9 cellular contexts compared by ENCODE assay signal in genomic region chr22:31084811-31085492, GRCh38. TPM values are rescaled to one million over a fixed set of nuclear protein-coding genes. Genes with fewer than 3 reads are reported as not detected.
DNase-seq lines count a peak whose midpoint lies in the region; ATAC-seq and TF ChIP-seq lines count a peak whose summit lies in the region.
"Had no signal": no experiment of that assay in that cellular context is flagged by ENCODE, and none has a peak within 500 bp of the region (broad histone marks: within the 10 kb centered on the region; RNA-seq: fewer than 3 reads in every experiment).

No MANE protein-coding gene starts in this region.

- CTCF ChIA-PET in CD8-positive, alpha-beta memory T cell (lab: Charles Lee) = interaction anchor here (0.6 to 2.3 kb wide), 37 partner anchors 9 to 452 kb away, joined by 3 to 14 read pairs (median 4); partner anchors contain the start of genes LIMK2, MORC2, SELENOM and SLC35E4
- CTCF ChIA-PET in activated CD4-positive, alpha-beta T cell treated with anti-CD3 and anti-CD28 coated beads for 36 hours (lab: Charles Lee) = interaction anchor here (0.6 to 3.2 kb wide), 25 partner anchors 11 to 330 kb away, joined by 3 to 22 read pairs (median 4); partner anchors contain the start of genes LIMK2, MORC2, PIK3IP1 and RNF185

- H3K36me3 ChIP-seq in CD8-positive, alpha-beta memory T cell (ENCODE audit: insufficient read depth, low read length) = no peaks in the 10 kb centered on the region

- peaks cover 29 to 42% (median 31%) of the 10 kb centered on the region in 3 donors for H3K4me1 Mint-ChIP-seq in CD8-positive, alpha-beta memory T cell
- peaks cover 30% of the 10 kb centered on the region for H3K4me1 Mint-ChIP-seq in activated CD4-positive, alpha-beta T cell treated with anti-CD3 and anti-CD28 coated beads for 36 hours

- DNase-seq in CD8-positive, alpha-beta memory T cell = peak; percentile 81 to 89 (median 84)
- DNase-seq in Kasumi-1 (lab: John Stamatoyannopoulos, UW) (peak; percentile 77 to 80), choroid plexus epithelial cell (ENCODE audit: low read depth) (peak; percentile 88), left colon (peak; percentile 86 to 92), NCI-H187 treated with DMSO at 0.1 percent for 48 hours (lab: John Stamatoyannopoulos, UW) (no peak)
- peak; percentile 93 for DNase-seq in activated CD4-positive, alpha-beta T cell treated with anti-CD3 and anti-CD28 coated beads for 36 hours
- peak; percentile 90 to 93 for DNase-seq in stimulated activated CD4-positive, alpha-beta T cell treated with anti-CD3 and anti-CD28 coated beads, Interleukin-2, amount 100 ng/mL, for 24 hours

- peak overlapping the region; percentile 68 for H3K27ac ChIP-seq in CD8-positive, alpha-beta memory T cell (ENCODE audit: low read depth, low read length)

- no peaks in the 10 kb centered on the region for H3K27me3 ChIP-seq in CD8-positive, alpha-beta memory T cell (ENCODE audit: insufficient read depth, low read length, poor library complexity, severe bottlenecking)

- intact Hi-C loops in activated CD4-positive, alpha-beta T cell treated with anti-CD3 and anti-CD28 coated beads for 36 hours (cut with DNase I, micrococcal nuclease) = loop anchor here (1.0 to 10.0 kb wide), 18 partner anchors 22 to 1200 kb away; partner anchors contain the start of genes PES1 (in 2 of the 2), SELENOM (in 2 of the 2), SLC35E4 (in 2 of the 2) and TUG1 (in 2 of the 2)
- intact Hi-C loops in left colon (cut with DNase I, micrococcal nuclease) = loop anchor here in 1 of 2 donors (5.0 kb wide), 1 partner anchor 138 kb away; no protein-coding TSS in a partner anchor

- POLR2A ChIA-PET in CD8-positive, alpha-beta memory T cell (lab: Charles Lee) = interaction anchor here (0.5 to 1.9 kb wide), 8 partner anchors 22 to 450 kb away, joined by 3 to 11 read pairs (median 4); partner anchors contain the start of genes MORC2, PIK3IP1, SELENOM and SLC35E4
- POLR2A ChIA-PET in activated CD4-positive, alpha-beta T cell treated with anti-CD3 and anti-CD28 coated beads for 36 hours (lab: Charles Lee) = interaction anchor here (0.5 to 1.5 kb wide), 4 partner anchors 21 to 258 kb away, joined by 3 to 10 read pairs (median 4); partner anchors contain the start of genes MORC2 and TUG1

- peak; percentile 56 for ATAC-seq in GM21515 (IDR thresholded peaks at IDR 0.05; ENCODE audit: unreplicated experiment)
- peak; percentile 81 for ATAC-seq in activated CD4-positive, alpha-beta T cell treated with anti-CD3 and anti-CD28 coated beads for 36 hours
- peak; percentile 58 for ATAC-seq in left colon

- TF ChIP-seq CTCF in choroid plexus epithelial cell (conservative IDR thresholded peaks at IDR 0.05; ENCODE audit: low read depth, low read length) = peak; percentile 75

- peak overlapping the region; percentile 69 for H3K4me3 ChIP-seq in CD8-positive, alpha-beta memory T cell (ENCODE audit: low read length)
- peak overlapping the region; percentile 80 for H3K4me3 ChIP-seq in choroid plexus epithelial cell (ENCODE audit: low read depth, low read length)

- no peaks in the 10 kb centered on the region for H3K36me3 Mint-ChIP-seq in CD8-positive, alpha-beta memory T cell
- peaks cover 3% of the 10 kb centered on the region for H3K36me3 Mint-ChIP-seq in activated CD4-positive, alpha-beta T cell treated with anti-CD3 and anti-CD28 coated beads for 36 hours (ENCODE audit: low read depth)

- H3K27me3 Mint-ChIP-seq in CD8-positive, alpha-beta memory T cell = no peaks in the 10 kb centered on the region
- no peaks in the 10 kb centered on the region for H3K27me3 Mint-ChIP-seq in activated CD4-positive, alpha-beta T cell treated with anti-CD3 and anti-CD28 coated beads for 36 hours

- H3K4me3 Mint-ChIP-seq in CD8-positive, alpha-beta memory T cell = peak overlapping the region; percentile 83 to 92 (median 86)
- peak overlapping the region; percentile 82 for H3K4me3 Mint-ChIP-seq in activated CD4-positive, alpha-beta T cell treated with anti-CD3 and anti-CD28 coated beads for 36 hours

- peaks cover 0 to 2% (median 0%) of the 10 kb centered on the region in 5 donors for H3K9me3 Mint-ChIP-seq in CD8-positive, alpha-beta memory T cell
- no peaks in the 10 kb centered on the region for H3K9me3 Mint-ChIP-seq in activated CD4-positive, alpha-beta T cell treated with anti-CD3 and anti-CD28 coated beads for 36 hours (ENCODE audit: low read depth)

- no peaks in the 10 kb centered on the region for H3K9me3 ChIP-seq in CD8-positive, alpha-beta memory T cell (ENCODE audit: low read length)

- H3K27ac Mint-ChIP-seq in CD8-positive, alpha-beta memory T cell = peak overlapping the region; percentile 45 to 90 (median 78)
- H3K27ac Mint-ChIP-seq in activated CD4-positive, alpha-beta T cell treated with anti-CD3 and anti-CD28 coated beads for 36 hours = peak overlapping the region; percentile 83

- peaks cover 38% of the 10 kb centered on the region for H3K4me1 ChIP-seq in CD8-positive, alpha-beta memory T cell (ENCODE audit: insufficient read depth, low read length)

RNA-seq across cellular contexts. Expression of gene SMTN, which starts 3.8 kb away (rescaled TPM):
- 10 to 100 TPM; 13.2 to 14.7 TPM for total RNA-seq in CD8-positive, alpha-beta memory T cell
- polyA plus RNA-seq in CD8-positive, alpha-beta memory T cell = 0.98 TPM
- 10 to 100 TPM; 40.1 to 45.8 TPM for total RNA-seq in activated CD4-positive, alpha-beta T cell treated with anti-CD3 and anti-CD28 coated beads for 36 hours
- 100 to 1,000 TPM in 1 of 2 donors, 10 to 100 TPM in 1; 62.6 to 141 TPM for total RNA-seq in left colon

RNA-seq across cellular contexts. Expression of gene SELENOM, which starts 22.4 kb away (rescaled TPM):
- total RNA-seq in CD8-positive, alpha-beta memory T cell = 10 to 100 TPM; 14.6 to 15.4 TPM
- polyA plus RNA-seq in CD8-positive, alpha-beta memory T cell = 138 TPM
- total RNA-seq in activated CD4-positive, alpha-beta T cell treated with anti-CD3 and anti-CD28 coated beads for 36 hours = 10 to 100 TPM in 1 of 2 experiments, 1 to 10 TPM in 1; 8.8 to 12.2 TPM
- total RNA-seq in left colon = 10 to 100 TPM; 24.3 to 64.4 TPM

RNA-seq across cellular contexts. Expression of gene INPP5J, which starts 37.8 kb away (rescaled TPM):
- total RNA-seq in CD8-positive, alpha-beta memory T cell = under 1 TPM in 1 of 2 experiments, not detected in 1; 0.22 TPM
- not detected for polyA plus RNA-seq in CD8-positive, alpha-beta memory T cell
- total RNA-seq in activated CD4-positive, alpha-beta T cell treated with anti-CD3 and anti-CD28 coated beads for 36 hours = under 1 TPM; 0.11 to 0.23 TPM
- total RNA-seq in left colon = 10 to 100 TPM; 26.3 to 34.4 TPM

RNA-seq across cellular contexts. Expression of gene PLA2G3, which starts 55.4 kb away (rescaled TPM):
- total RNA-seq in CD8-positive, alpha-beta memory T cell = not detected
- not detected for polyA plus RNA-seq in CD8-positive, alpha-beta memory T cell
- total RNA-seq in activated CD4-positive, alpha-beta T cell treated with anti-CD3 and anti-CD28 coated beads for 36 hours = not detected
- total RNA-seq in left colon = under 1 TPM in 1 of 2 donors, not detected in 1; 0.49 TPM
- total RNA-seq: activated CD8-positive, alpha-beta memory T cell treated with anti-CD3 and anti-CD28 coated beads for 36 hours had no signal

Comparison
In these comparisons a context has a peak if more than half of its experiments do, and no peak if none do; other contexts are left out.
1. RNA of gene INPP5J, which starts 37.8 kb away (total RNA-seq): 26.3 to 34.4 TPM in left colon; 0.11 to 0.23 TPM in activated CD4-positive, alpha-beta T cell treated with anti-CD3 and anti-CD28 coated beads for 36 hours and 0.22 TPM in CD8-positive, alpha-beta memory T cell; every median in the first group is over 10 times any median in the second.
2. Peak in every context shown above with its lines, with median percentiles within 50 percentile points of each other: ATAC-seq.